Comparison of ENCODE assay signal across 1 cellular context in the genomic region with DNA sequence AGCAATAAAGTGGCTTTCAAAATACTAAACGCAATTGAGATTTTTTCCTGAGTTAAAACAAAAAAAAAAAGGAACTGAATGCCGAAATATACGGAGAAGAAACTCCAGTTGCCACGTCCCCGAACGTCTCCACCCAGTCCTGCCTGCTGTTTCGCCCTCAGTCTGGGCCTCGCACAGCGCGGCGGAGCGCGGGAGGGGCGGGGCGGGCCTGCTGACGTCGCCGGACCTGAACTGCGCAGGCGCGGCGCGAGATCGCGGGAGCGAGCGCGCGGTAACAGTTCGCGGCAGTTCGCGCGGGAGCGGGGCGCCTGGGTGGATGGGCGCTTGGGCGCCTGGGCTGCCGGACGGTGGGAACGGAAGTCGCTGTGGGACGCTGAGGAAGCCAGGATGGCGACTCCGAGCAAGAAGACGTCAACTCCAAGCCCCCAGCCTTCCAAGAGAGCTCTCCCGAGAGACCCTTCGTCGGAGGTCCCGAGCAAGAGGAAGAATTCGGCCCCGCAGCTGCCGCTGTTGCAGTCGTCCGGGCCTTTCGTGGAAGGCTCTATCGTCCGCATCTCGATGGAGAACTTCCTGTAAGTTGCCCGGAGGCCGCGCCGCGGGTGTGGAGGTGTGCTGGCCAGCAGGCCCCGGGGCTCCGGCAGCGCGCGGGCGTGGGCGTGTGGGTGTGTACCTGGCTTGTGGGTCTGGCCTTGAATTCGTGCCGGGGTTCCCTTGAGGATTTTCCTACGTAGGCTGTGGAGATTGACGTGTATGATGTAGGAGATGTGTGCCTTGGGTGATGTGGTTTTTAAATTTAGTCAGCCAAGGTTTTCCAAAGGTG.
A peak's percentile ranks its signal among the peaks of the same experiment; 100 is the strongest.
TF ChIP-seq lines count a peak whose summit lies in the region.

A gene (plus strand): TSS at position 287 of the 820 bp plus-strand sequence. CDS start 101 bp downstream, at position 388.

TF ChIP-seq in HEK293, 187 proteins besides CTCF, POLR2A, EP300 and RAD21 (continued from another document and continues in another):
- TF ChIP-seq, protein P1, sequence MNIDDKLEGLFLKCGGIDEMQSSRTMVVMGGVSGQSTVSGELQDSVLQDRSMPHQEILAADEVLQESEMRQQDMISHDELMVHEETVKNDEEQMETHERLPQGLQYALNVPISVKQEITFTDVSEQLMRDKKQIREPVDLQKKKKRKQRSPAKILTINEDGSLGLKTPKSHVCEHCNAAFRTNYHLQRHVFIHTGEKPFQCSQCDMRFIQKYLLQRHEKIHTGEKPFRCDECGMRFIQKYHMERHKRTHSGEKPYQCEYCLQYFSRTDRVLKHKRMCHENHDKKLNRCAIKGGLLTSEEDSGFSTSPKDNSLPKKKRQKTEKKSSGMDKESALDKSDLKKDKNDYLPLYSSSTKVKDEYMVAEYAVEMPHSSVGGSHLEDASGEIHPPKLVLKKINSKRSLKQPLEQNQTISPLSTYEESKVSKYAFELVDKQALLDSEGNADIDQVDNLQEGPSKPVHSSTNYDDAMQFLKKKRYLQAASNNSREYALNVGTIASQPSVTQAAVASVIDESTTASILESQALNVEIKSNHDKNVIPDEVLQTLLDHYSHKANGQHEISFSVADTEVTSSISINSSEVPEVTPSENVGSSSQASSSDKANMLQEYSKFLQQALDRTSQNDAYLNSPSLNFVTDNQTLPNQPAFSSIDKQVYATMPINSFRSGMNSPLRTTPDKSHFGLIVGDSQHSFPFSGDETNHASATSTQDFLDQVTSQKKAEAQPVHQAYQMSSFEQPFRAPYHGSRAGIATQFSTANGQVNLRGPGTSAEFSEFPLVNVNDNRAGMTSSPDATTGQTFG (tag by site-specific recombination; IDR thresholded peaks at IDR 0.05; ENCODE audit: borderline replicate concordance): no peak
- TF ChIP-seq, protein P2, sequence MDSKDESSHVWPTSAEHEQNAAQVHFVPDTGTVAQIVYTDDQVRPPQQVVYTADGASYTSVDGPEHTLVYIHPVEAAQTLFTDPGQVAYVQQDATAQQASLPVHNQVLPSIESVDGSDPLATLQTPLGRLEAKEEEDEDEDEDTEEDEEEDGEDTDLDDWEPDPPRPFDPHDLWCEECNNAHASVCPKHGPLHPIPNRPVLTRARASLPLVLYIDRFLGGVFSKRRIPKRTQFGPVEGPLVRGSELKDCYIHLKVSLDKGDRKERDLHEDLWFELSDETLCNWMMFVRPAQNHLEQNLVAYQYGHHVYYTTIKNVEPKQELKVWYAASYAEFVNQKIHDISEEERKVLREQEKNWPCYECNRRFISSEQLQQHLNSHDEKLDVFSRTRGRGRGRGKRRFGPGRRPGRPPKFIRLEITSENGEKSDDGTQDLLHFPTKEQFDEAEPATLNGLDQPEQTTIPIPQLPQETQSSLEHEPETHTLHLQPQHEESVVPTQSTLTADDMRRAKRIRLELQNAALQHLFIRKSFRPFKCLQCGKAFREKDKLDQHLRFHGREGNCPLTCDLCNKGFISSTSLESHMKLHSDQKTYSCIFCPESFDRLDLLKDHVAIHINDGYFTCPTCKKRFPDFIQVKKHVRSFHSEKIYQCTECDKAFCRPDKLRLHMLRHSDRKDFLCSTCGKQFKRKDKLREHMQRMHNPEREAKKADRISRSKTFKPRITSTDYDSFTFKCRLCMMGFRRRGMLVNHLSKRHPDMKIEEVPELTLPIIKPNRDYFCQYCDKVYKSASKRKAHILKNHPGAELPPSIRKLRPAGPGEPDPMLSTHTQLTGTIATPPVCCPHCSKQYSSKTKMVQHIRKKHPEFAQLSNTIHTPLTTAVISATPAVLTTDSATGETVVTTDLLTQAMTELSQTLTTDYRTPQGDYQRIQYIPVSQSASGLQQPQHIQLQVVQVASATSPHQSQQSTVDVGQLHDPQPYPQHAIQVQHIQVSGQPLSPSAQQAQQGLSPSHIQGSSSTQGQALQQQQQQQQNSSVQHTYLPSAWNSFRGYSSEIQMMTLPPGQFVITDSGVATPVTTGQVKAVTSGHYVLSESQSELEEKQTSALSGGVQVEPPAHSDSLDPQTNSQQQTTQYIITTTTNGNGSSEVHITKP (tag by site-specific recombination; IDR thresholded peaks at IDR 0.05): peak; percentile 68; the same call in 1 of the 2 replicates
- TF ChIP-seq ZNF501 (tag by site-specific recombination; IDR thresholded peaks at IDR 0.05): peak; percentile 70; the same call in 1 of the 2 replicates
- TF ChIP-seq, protein P3, sequence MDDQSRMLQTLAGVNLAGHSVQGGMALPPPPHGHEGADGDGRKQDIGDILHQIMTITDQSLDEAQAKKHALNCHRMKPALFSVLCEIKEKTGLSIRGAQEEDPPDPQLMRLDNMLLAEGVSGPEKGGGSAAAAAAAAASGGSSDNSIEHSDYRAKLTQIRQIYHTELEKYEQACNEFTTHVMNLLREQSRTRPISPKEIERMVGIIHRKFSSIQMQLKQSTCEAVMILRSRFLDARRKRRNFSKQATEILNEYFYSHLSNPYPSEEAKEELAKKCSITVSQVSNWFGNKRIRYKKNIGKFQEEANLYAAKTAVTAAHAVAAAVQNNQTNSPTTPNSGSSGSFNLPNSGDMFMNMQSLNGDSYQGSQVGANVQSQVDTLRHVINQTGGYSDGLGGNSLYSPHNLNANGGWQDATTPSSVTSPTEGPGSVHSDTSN (CRISPR knock-in tag; IDR thresholded peaks at IDR 0.05): peak; percentile 86
- no peak for TF ChIP-seq ZNF791 (tag by site-specific recombination; IDR thresholded peaks at IDR 0.05)
- no peak for TF ChIP-seq ZNF274 (IDR thresholded peaks at IDR 0.05; ENCODE audit: low read length)
- no peak for TF ChIP-seq ZNF274 (tag by site-specific recombination; IDR thresholded peaks at IDR 0.05; ENCODE audit: borderline replicate concordance)
- peak; percentile 62 for TF ChIP-seq SP3 (tag by site-specific recombination; IDR thresholded peaks at IDR 0.05)
- peak; percentile 79 for TF ChIP-seq ZNF76 (tag by site-specific recombination; IDR thresholded peaks at IDR 0.05; ENCODE audit: borderline replicate concordance, low read depth)
- TF ChIP-seq KLF10 (tag by site-specific recombination; IDR thresholded peaks at IDR 0.05): peak; percentile 85
- peak; percentile 33; the same call in 1 of the 2 replicates for TF ChIP-seq ZIC2 (tag by site-specific recombination; IDR thresholded peaks at IDR 0.05)
- peak; percentile 62 for TF ChIP-seq ZNF629 (tag by site-specific recombination; IDR thresholded peaks at IDR 0.05)
- TF ChIP-seq, protein P4, sequence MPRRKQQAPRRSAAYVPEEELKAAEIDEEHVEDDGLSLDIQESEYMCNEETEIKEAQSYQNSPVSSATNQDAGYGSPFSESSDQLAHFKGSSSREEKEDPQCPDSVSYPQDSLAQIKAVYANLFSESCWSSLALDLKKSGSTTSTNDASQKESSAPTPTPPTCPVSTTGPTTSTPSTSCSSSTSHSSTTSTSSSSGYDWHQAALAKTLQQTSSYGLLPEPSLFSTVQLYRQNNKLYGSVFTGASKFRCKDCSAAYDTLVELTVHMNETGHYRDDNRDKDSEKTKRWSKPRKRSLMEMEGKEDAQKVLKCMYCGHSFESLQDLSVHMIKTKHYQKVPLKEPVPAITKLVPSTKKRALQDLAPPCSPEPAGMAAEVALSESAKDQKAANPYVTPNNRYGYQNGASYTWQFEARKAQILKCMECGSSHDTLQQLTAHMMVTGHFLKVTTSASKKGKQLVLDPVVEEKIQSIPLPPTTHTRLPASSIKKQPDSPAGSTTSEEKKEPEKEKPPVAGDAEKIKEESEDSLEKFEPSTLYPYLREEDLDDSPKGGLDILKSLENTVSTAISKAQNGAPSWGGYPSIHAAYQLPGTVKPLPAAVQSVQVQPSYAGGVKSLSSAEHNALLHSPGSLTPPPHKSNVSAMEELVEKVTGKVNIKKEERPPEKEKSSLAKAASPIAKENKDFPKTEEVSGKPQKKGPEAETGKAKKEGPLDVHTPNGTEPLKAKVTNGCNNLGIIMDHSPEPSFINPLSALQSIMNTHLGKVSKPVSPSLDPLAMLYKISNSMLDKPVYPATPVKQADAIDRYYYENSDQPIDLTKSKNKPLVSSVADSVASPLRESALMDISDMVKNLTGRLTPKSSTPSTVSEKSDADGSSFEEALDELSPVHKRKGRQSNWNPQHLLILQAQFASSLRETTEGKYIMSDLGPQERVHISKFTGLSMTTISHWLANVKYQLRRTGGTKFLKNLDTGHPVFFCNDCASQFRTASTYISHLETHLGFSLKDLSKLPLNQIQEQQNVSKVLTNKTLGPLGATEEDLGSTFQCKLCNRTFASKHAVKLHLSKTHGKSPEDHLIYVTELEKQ (tag by site-specific recombination; IDR thresholded peaks at IDR 0.05; ENCODE audit: borderline replicate concordance): no peak
- TF ChIP-seq, protein P5, sequence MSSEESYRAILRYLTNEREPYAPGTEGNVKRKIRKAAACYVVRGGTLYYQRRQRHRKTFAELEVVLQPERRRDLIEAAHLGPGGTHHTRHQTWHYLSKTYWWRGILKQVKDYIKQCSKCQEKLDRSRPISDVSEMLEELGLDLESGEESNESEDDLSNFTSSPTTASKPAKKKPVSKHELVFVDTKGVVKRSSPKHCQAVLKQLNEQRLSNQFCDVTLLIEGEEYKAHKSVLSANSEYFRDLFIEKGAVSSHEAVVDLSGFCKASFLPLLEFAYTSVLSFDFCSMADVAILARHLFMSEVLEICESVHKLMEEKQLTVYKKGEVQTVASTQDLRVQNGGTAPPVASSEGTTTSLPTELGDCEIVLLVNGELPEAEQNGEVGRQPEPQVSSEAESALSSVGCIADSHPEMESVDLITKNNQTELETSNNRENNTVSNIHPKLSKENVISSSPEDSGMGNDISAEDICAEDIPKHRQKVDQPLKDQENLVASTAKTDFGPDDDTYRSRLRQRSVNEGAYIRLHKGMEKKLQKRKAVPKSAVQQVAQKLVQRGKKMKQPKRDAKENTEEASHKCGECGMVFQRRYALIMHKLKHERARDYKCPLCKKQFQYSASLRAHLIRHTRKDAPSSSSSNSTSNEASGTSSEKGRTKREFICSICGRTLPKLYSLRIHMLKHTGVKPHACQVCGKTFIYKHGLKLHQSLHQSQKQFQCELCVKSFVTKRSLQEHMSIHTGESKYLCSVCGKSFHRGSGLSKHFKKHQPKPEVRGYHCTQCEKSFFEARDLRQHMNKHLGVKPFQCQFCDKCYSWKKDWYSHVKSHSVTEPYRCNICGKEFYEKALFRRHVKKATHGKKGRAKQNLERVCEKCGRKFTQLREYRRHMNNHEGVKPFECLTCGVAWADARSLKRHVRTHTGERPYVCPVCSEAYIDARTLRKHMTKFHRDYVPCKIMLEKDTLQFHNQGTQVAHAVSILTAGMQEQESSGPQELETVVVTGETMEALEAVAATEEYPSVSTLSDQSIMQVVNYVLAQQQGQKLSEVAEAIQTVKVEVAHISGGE (tag by site-specific recombination; conservative IDR thresholded peaks at IDR 0.05; ENCODE audit: low read depth): peak; percentile 92
- TF ChIP-seq, protein P6, sequence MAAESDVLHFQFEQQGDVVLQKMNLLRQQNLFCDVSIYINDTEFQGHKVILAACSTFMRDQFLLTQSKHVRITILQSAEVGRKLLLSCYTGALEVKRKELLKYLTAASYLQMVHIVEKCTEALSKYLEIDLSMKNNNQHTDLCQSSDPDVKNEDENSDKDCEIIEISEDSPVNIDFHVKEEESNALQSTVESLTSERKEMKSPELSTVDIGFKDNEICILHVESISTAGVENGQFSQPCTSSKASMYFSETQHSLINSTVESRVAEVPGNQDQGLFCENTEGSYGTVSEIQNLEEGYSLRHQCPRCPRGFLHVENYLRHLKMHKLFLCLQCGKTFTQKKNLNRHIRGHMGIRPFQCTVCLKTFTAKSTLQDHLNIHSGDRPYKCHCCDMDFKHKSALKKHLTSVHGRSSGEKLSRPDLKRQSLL (tag by site-specific recombination; IDR thresholded peaks at IDR 0.05): peak; percentile 96
- TF ChIP-seq ZNF701 (tag by site-specific recombination; IDR thresholded peaks at IDR 0.05): no peak
- no peak for TF ChIP-seq ZNF202 (tag by site-specific recombination; IDR thresholded peaks at IDR 0.05; ENCODE audit: borderline replicate concordance)
- no peak for TF ChIP-seq ZNF544 (tag by site-specific recombination; IDR thresholded peaks at IDR 0.05)
- TF ChIP-seq YY1 (tag by site-specific recombination; IDR thresholded peaks at IDR 0.05): no peak
- no peak for TF ChIP-seq GLI2 (tag by site-specific recombination; IDR thresholded peaks at IDR 0.05; ENCODE audit: borderline replicate concordance, low read depth)
- TF ChIP-seq, protein P7, sequence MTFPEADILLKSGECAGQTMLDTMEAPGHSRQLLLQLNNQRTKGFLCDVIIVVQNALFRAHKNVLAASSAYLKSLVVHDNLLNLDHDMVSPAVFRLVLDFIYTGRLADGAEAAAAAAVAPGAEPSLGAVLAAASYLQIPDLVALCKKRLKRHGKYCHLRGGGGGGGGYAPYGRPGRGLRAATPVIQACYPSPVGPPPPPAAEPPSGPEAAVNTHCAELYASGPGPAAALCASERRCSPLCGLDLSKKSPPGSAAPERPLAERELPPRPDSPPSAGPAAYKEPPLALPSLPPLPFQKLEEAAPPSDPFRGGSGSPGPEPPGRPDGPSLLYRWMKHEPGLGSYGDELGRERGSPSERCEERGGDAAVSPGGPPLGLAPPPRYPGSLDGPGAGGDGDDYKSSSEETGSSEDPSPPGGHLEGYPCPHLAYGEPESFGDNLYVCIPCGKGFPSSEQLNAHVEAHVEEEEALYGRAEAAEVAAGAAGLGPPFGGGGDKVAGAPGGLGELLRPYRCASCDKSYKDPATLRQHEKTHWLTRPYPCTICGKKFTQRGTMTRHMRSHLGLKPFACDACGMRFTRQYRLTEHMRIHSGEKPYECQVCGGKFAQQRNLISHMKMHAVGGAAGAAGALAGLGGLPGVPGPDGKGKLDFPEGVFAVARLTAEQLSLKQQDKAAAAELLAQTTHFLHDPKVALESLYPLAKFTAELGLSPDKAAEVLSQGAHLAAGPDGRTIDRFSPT (tag by site-specific recombination; IDR thresholded peaks at IDR 0.05): peak; percentile 10; the same call in 1 of the 2 replicates
- TF ChIP-seq, protein P8, sequence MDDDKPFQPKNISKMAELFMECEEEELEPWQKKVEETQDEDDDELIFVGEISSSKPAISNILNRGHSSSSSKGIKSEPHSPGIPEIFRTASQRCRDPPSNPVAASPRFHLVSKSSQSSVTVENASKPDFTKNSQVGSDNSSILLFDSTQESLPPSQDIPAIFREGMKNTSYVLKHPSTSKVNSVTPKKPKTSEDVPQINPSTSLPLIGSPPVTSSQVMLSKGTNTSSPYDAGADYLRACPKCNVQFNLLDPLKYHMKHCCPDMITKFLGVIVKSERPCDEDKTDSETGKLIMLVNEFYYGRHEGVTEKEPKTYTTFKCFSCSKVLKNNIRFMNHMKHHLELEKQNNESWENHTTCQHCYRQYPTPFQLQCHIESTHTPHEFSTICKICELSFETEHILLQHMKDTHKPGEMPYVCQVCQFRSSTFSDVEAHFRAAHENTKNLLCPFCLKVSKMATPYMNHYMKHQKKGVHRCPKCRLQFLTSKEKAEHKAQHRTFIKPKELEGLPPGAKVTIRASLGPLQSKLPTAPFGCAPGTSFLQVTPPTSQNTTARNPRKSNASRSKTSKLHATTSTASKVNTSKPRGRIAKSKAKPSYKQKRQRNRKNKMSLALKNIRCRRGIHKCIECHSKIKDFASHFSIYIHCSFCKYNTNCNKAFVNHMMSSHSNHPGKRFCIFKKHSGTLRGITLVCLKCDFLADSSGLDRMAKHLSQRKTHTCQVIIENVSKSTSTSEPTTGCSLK (tag by site-specific recombination; IDR thresholded peaks at IDR 0.05): no peak
- TF ChIP-seq, protein P9, sequence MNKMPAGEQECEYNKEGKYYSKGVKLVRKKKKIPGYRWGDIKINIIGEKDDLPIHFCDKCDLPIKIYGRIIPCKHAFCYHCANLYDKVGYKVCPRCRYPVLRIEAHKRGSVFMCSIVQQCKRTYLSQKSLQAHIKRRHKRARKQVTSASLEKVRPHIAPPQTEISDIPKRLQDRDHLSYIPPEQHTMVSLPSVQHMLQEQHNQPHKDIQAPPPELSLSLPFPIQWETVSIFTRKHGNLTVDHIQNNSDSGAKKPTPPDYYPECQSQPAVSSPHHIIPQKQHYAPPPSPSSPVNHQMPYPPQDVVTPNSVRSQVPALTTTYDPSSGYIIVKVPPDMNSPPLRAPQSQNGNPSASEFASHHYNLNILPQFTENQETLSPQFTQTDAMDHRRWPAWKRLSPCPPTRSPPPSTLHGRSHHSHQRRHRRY (tag by site-specific recombination; IDR thresholded peaks at IDR 0.05): no peak
- no peak for TF ChIP-seq ZNF221 (tag by site-specific recombination; IDR thresholded peaks at IDR 0.05; ENCODE audit: borderline replicate concordance)
- 0 out of 2 replicates have a peak, but pooled peaks have one; percentile 12 for TF ChIP-seq ZNF223 (tag by site-specific recombination; IDR thresholded peaks at IDR 0.05)
- peak; percentile 12; the same call in 1 of the 2 replicates for TF ChIP-seq ZNF391 (tag by site-specific recombination; IDR thresholded peaks at IDR 0.05; ENCODE audit: borderline replicate concordance, low read depth)
